ENCODE assay signal across 21 cellular contexts in genomic region chr3:22284559-22284958, GRCh38.
A peak's percentile ranks its signal among the peaks of the same experiment; 100 is the strongest.
DNase-seq lines count a peak whose midpoint lies in the region; ATAC-seq, FAIRE-seq and TF ChIP-seq lines count a peak whose summit lies in the region.
"Had no signal": no experiment of that assay in that cellular context is flagged by ENCODE, and none has a peak within 500 bp of the region (broad histone marks: within the 10 kb centered on the region; RNA-seq: fewer than 3 reads in every experiment).

No MANE protein-coding gene starts in this region.

- H3K36me3 ChIP-seq in astrocyte (ENCODE audit: insufficient read depth, low read length) (no peaks in the 10 kb centered on the region), small intestine (ENCODE audit: control insufficient read depth in 2 of 2, insufficient read depth in 2 of 2, low read length in 2 of 2) (no peaks in the 10 kb centered on the region)
- H3K36me3 ChIP-seq: transverse colon had no signal

- 70 to 90% (median 85%) methylated on average over 1 of the region's 1 CpG for WGBS in small intestine, 3 donors

- H3K4me3 Mint-ChIP-seq in astrocyte (ENCODE audit: unreplicated experiment) = no peak overlapping the region
- H3K4me3 Mint-ChIP-seq: activated CD8-positive, alpha-beta T cell treated with anti-CD3 and anti-CD28 coated beads for 36 hours; activated naive CD8-positive, alpha-beta T cell treated with anti-CD3 and anti-CD28 coated beads, Interleukin-2, amount 10 ng/mL, durations not matched to agents 7 days and 5 days; memory B cell; nephron; WTC11 had no signal

- no peaks in the 10 kb centered on the region for H4K20me1 ChIP-seq in astrocyte (ENCODE audit: insufficient read depth, low read length)

- peaks cover 9% of the 10 kb centered on the region for H3K4me1 Mint-ChIP-seq in astrocyte (ENCODE audit: low read depth, unreplicated experiment)
- H3K4me1 Mint-ChIP-seq: activated naive CD8-positive, alpha-beta T cell treated with anti-CD3 and anti-CD28 coated beads, Interleukin-2, amount 10 ng/mL, durations not matched to agents 7 days and 5 days; memory B cell; nephron had no signal

- H2AFZ ChIP-seq in astrocyte (ENCODE audit: low read depth, low read length) = no peak overlapping the region

- no peak overlapping the region for H3K9ac ChIP-seq in astrocyte (ENCODE audit: low read length)

- H3K4me2 ChIP-seq in astrocyte (ENCODE audit: low read length) = peak overlapping the region; percentile 49

- H3K9me3 ChIP-seq in astrocyte (ENCODE audit: insufficient read depth, low read depth, low read length) (no peaks in the 10 kb centered on the region), small intestine (ENCODE audit: control insufficient read depth, low read depth) (no peaks in the 10 kb centered on the region)
- H3K9me3 ChIP-seq: transverse colon had no signal

- intact Hi-C loops in head of caudate nucleus (cut with DNase I) = no loop called here

- H3K27me3 Mint-ChIP-seq in astrocyte (ENCODE audit: low read depth, unreplicated experiment) = no peaks in the 10 kb centered on the region
- H3K27me3 Mint-ChIP-seq: activated CD8-positive, alpha-beta T cell treated with anti-CD3 and anti-CD28 coated beads for 36 hours; activated naive CD8-positive, alpha-beta T cell treated with anti-CD3 and anti-CD28 coated beads, Interleukin-2, amount 10 ng/mL, durations not matched to agents 7 days and 5 days; memory B cell had no signal

- peaks cover 1% of the 10 kb centered on the region for H3K36me3 Mint-ChIP-seq in astrocyte (ENCODE audit: low read depth, unreplicated experiment)
- H3K36me3 Mint-ChIP-seq: activated naive CD8-positive, alpha-beta T cell treated with anti-CD3 and anti-CD28 coated beads, Interleukin-2, amount 10 ng/mL, durations not matched to agents 7 days and 5 days; memory B cell; WTC11 had no signal

- no peak for FAIRE-seq in astrocyte (lab: Jason Lieb, UNC)
- FAIRE-seq in small intestine (lab: Jason Lieb, UNC) = no peak
- FAIRE-seq: islet of Langerhans had no signal

- TF ChIP-seq CTCF in astrocyte (IDR thresholded peaks at IDR 0.05; ENCODE audit: insufficient read depth, low read depth, low read length) (no peak), fibroblast of pulmonary artery (IDR thresholded peaks at IDR 0.05; ENCODE audit: low read length, missing control alignments) (no peak)

- DNase-seq in HT1080 (ENCODE audit: low read depth) (peak; percentile 80), astrocyte (ENCODE audit: low read depth) (peak; percentile 65), fibroblast of pulmonary artery (ENCODE audit: low read depth) (peak; percentile 67), smooth muscle cell of the brain vasculature (ENCODE audit: low read depth, low spot score) (peak; percentile 37), head of caudate nucleus (no peak), small intestine (no peak)
- DNase-seq: activated CD8-positive, alpha-beta T cell treated with anti-CD3 and anti-CD28 coated beads for 36 hours; activated naive CD8-positive, alpha-beta T cell treated with anti-CD3 and anti-CD28 coated beads, Interleukin-2, amount 10 ng/mL, durations not matched to agents 7 days and 5 days; activated T-cell treated with anti-CD3 and anti-CD28 coated beads, Interleukin-2, amount 50 U/mL, for 48 hours; C1 segment of cervical spinal cord; glutamatergic neuron; NCI-H1694; NCI-H345; NK-92 treated with Interleukin-12 subunit alpha and Interleukin-12 subunit beta, amount 100 ng/mL, for 24 hours; stimulated activated naive CD4-positive, alpha-beta T cell treated with Interleukin-2 at 50 U/mL for 16 hours; transverse colon had no signal

- no peak overlapping the region for H3K4me3 ChIP-seq in astrocyte (ENCODE audit: insufficient read depth, low read depth, low read length)
- no peak overlapping the region for H3K4me3 ChIP-seq in fibroblast of pulmonary artery (replicated peaks; ENCODE audit: low read depth, low read length)
- no peak overlapping the region for H3K4me3 ChIP-seq in small intestine (ENCODE audit: low read depth in 1 of 2, low read length in 2 of 2)
- H3K4me3 ChIP-seq: transverse colon had no signal

- H3K27me3 ChIP-seq in astrocyte (ENCODE audit: insufficient read depth, low read length) = no peaks in the 10 kb centered on the region
- no peaks in the 10 kb centered on the region for H3K27me3 ChIP-seq in small intestine (ENCODE audit: control insufficient read depth in 2 of 2, insufficient read depth in 2 of 2, low read length in 2 of 2)
- H3K27me3 ChIP-seq: transverse colon had no signal

- H3K27ac Mint-ChIP-seq in astrocyte (ENCODE audit: unreplicated experiment) = peak overlapping the region; percentile 22
- H3K27ac Mint-ChIP-seq: activated CD8-positive, alpha-beta T cell treated with anti-CD3 and anti-CD28 coated beads for 36 hours; activated naive CD8-positive, alpha-beta T cell treated with anti-CD3 and anti-CD28 coated beads, Interleukin-2, amount 10 ng/mL, durations not matched to agents 7 days and 5 days; memory B cell; nephron; WTC11 had no signal

- ATAC-seq in HG03196 (IDR thresholded peaks at IDR 0.05; ENCODE audit: unreplicated experiment) = no peak
- ATAC-seq: activated CD8-positive, alpha-beta T cell treated with anti-CD3 and anti-CD28 coated beads for 36 hours; WTC11 had no signal

- H3K4me1 ChIP-seq in astrocyte (ENCODE audit: insufficient read depth, low read length) = no peaks in the 10 kb centered on the region
- no peaks in the 10 kb centered on the region for H3K4me1 ChIP-seq in small intestine (ENCODE audit: control insufficient read depth in 2 of 2, insufficient read depth in 1 of 2, low read depth in 1 of 2, low read length in 1 of 2)
- H3K4me1 ChIP-seq: transverse colon had no signal

- no peaks in the 10 kb centered on the region for H3K9me3 Mint-ChIP-seq in astrocyte (ENCODE audit: unreplicated experiment)
- H3K9me3 Mint-ChIP-seq: nephron, WTC11 had no signal

- no peaks in the 10 kb centered on the region for H3K79me2 ChIP-seq in astrocyte (ENCODE audit: insufficient read depth, low read length)

- H3K27ac ChIP-seq in astrocyte (ENCODE audit: low read depth, low read length) (no peak overlapping the region), small intestine (ENCODE audit: low read depth in 1 of 2, low read length in 1 of 2) (no peak overlapping the region)
- H3K27ac ChIP-seq: transverse colon had no signal

Comparison
In these comparisons a context has a peak if more than half of its experiments do, and no peak if none do; other contexts are left out.
1. DNase-seq: peak in HT1080 (single experiment), astrocyte (single experiment), fibroblast of pulmonary artery (single experiment) and smooth muscle cell of the brain vasculature (single experiment); none in head of caudate nucleus (0 of 42) and small intestine (single experiment).